ENCODE assay signal across 9 cellular contexts in the genomic region with DNA sequence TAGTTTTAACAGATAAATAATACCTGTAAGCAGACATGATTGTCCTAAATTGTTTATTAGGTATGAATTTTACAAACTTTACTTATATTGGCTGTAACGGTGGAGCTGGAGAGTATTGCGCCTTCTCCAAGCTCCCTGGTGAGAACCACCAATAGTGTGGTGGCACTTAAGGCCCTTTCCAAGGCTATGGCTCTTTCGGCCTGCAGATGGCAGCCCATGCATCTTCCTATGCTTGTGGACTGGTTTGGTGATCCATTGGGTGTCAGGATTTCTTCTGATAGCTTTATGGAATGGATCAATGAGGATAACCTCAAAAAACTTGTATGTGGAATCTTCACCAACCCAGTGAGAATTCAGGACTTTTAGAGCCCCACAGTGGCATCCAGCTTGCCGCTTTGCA. TPM values are rescaled to one million over a fixed set of nuclear protein-coding genes. Genes with fewer than 3 reads are reported as not detected.
DNase-seq lines count a peak whose midpoint lies in the region; ATAC-seq and TF ChIP-seq lines count a peak whose summit lies in the region.
"Had no signal": no experiment of that assay in that cellular context is flagged by ENCODE, and none has a peak within 500 bp of the region (broad histone marks: within the 10 kb centered on the region; RNA-seq: fewer than 3 reads in every experiment).

No MANE protein-coding gene starts in this region.

- H3K27me3 Mint-ChIP-seq in activated T-helper 2 cell treated with anti-CD3 and anti-CD28 coated beads, Interferon-gamma antibody, Interleukin-2, Interleukin-4, amounts not matched to agents 10 μg/mL and 5 μg/mL and 100 μg/mL, durations not matched to agents 14 hours and 24 hours and 36 hours (ENCODE audit: low read depth): no peaks in the 10 kb centered on the region

- POLR2A ChIA-PET in AG04450 (lab: Yijun Ruan, JAX): no interaction called here

- CTCF ChIA-PET in AG04450 (lab: Charles Lee): no interaction called here

- no peak for ATAC-seq in GM19035 (IDR thresholded peaks at IDR 0.05; ENCODE audit: unreplicated experiment)

- intact Hi-C loops in posterior cingulate gyrus (cut with DNase I): loop anchor here (10.0 kb wide), 1 partner anchor 284 kb away; a partner anchor contains a TSS
- intact Hi-C loops in activated T-helper 2 cell treated with anti-CD3 and anti-CD28 coated beads, Interferon-gamma antibody, Interleukin-2, Interleukin-4, amounts not matched to agents 10 μg/mL and 5 μg/mL and 100 μg/mL, durations not matched to agents 14 hours and 24 hours and 36 hours (cut with micrococcal nuclease): no loop called here

- peaks cover 5% of the 10 kb centered on the region for H3K4me1 Mint-ChIP-seq in activated T-helper 2 cell treated with anti-CD3 and anti-CD28 coated beads, Interferon-gamma antibody, Interleukin-2, Interleukin-4, amounts not matched to agents 10 μg/mL and 5 μg/mL and 100 μg/mL, durations not matched to agents 14 hours and 24 hours and 36 hours (ENCODE audit: low read depth)

- H3K9me3 ChIP-seq in AG04450 (ENCODE audit: control insufficient read depth, insufficient read depth, low read length): no peaks in the 10 kb centered on the region; the same call in 1 of the 2 replicates
- H3K9me3 ChIP-seq: SJCRH30 had no signal

- no peak overlapping the region for H3K4me3 Mint-ChIP-seq in activated T-helper 2 cell treated with anti-CD3 and anti-CD28 coated beads, Interferon-gamma antibody, Interleukin-2, Interleukin-4, amounts not matched to agents 10 μg/mL and 5 μg/mL and 100 μg/mL, durations not matched to agents 14 hours and 24 hours and 36 hours (ENCODE audit: low read depth)

- no peaks in the 10 kb centered on the region for H3K36me3 Mint-ChIP-seq in activated T-helper 2 cell treated with anti-CD3 and anti-CD28 coated beads, Interferon-gamma antibody, Interleukin-2, Interleukin-4, amounts not matched to agents 10 μg/mL and 5 μg/mL and 100 μg/mL, durations not matched to agents 14 hours and 24 hours and 36 hours (ENCODE audit: low read depth)

- DNase-seq in AG04450 (ENCODE audit: low read depth, low spot score) (no peak), MV-4-11 (lab: John Stamatoyannopoulos, UW) (peak; percentile 18), fibroblast of peridontal ligament (ENCODE audit: extremely low read depth) (peak; percentile 25), posterior cingulate gyrus (no peak), NCI-H2029 treated with DMSO at 0.1 percent for 48 hours (lab: John Stamatoyannopoulos, UW) (no peak)
- DNase-seq in activated T-helper 2 cell treated with anti-CD3 and anti-CD28 coated beads, Interferon-gamma antibody, Interleukin-2, Interleukin-4, amounts not matched to agents 10 μg/mL and 5 μg/mL and 100 μg/mL, durations not matched to agents 14 hours and 24 hours and 36 hours (ENCODE audit: low spot score): no peak

- H3K9me3 Mint-ChIP-seq in activated T-helper 2 cell treated with anti-CD3 and anti-CD28 coated beads, Interferon-gamma antibody, Interleukin-2, Interleukin-4, amounts not matched to agents 10 μg/mL and 5 μg/mL and 100 μg/mL, durations not matched to agents 14 hours and 24 hours and 36 hours: no peaks in the 10 kb centered on the region

- peak; percentile 32 for TF ChIP-seq CTCF in AG04450 (IDR thresholded peaks at IDR 0.05; ENCODE audit: low read depth, low read length)
- peak; percentile 45 for TF ChIP-seq CTCF in GM12873 (IDR thresholded peaks at IDR 0.05; ENCODE audit: insufficient read depth, low read depth, low read length, missing control alignments)

- H3K27me3 ChIP-seq in AG04450 (ENCODE audit: control insufficient read depth, insufficient read depth, low read length): no peaks in the 10 kb centered on the region
- H3K27me3 ChIP-seq: SJCRH30 had no signal

- H3K27ac ChIP-seq in AG04450 (ENCODE audit: low read depth, low read length): no peak overlapping the region
- H3K27ac ChIP-seq: SJCRH30 had no signal

- no peak overlapping the region for H3K27ac Mint-ChIP-seq in activated T-helper 2 cell treated with anti-CD3 and anti-CD28 coated beads, Interferon-gamma antibody, Interleukin-2, Interleukin-4, amounts not matched to agents 10 μg/mL and 5 μg/mL and 100 μg/mL, durations not matched to agents 14 hours and 24 hours and 36 hours

- H3K4me3 ChIP-seq in AG04450 (ENCODE audit: low read depth, low read length): no peak overlapping the region
- H3K4me3 ChIP-seq: SJCRH30 had no signal

RNA-seq across cellular contexts. Expression of a gene that starts 7.8 kb away (rescaled TPM):
- 16.2 and 24.3 TPM in 2 replicates for polyA plus RNA-seq in AG04450 (2011; rRNA removed)
- 9.8 and 20.6 TPM in 2 replicates for polyA minus RNA-seq in AG04450 (2011; rRNA and poly(A)+ RNA removed)
- 31.9 and 32.2 TPM in 2 replicates for total RNA-seq in activated T-helper 2 cell treated with anti-CD3 and anti-CD28 coated beads, Interferon-gamma antibody, Interleukin-2, Interleukin-4, amounts not matched to agents 10 μg/mL and 5 μg/mL and 100 μg/mL, durations not matched to agents 14 hours and 24 hours and 36 hours

Comparison
In these comparisons a context has a peak if more than half of its experiments do, and no peak if none do; other contexts are left out.
1. DNase-seq: peak in MV-4-11 (single experiment) and fibroblast of peridontal ligament (single experiment); none in AG04450 (single experiment), posterior cingulate gyrus (0 of 10), activated T-helper 2 cell treated with anti-CD3 and anti-CD28 coated beads, Interferon-gamma antibody, Interleukin-2, Interleukin-4, amounts not matched to agents 10 μg/mL and 5 μg/mL and 100 μg/mL, durations not matched to agents 14 hours and 24 hours and 36 hours (single experiment) and NCI-H2029 treated with DMSO at 0.1 percent for 48 hours (single experiment).